Comparison of ENCODE assay signal across 8 cellular contexts in genomic region chr7:154928136-154929005, GRCh38.
A peak's percentile ranks its signal among the peaks of the same experiment; 100 is the strongest.
DNase-seq lines count a peak whose midpoint lies in the region; ATAC-seq and TF ChIP-seq lines count a peak whose summit lies in the region.

No MANE protein-coding gene starts in this region.

- peak overlapping the region; percentile 94 for H3K27ac Mint-ChIP-seq in mesothelial cell of epicardium

- peaks cover 3 to 18% (median 17%) of the 10 kb centered on the region in 5 donors for H3K4me1 ChIP-seq in subcutaneous abdominal adipose tissue (ENCODE audit: control insufficient read depth in 5 of 5, insufficient read depth in 5 of 5, low read length in 5 of 5)

- peak overlapping the region in 54 of 59 donors; percentile 7 to 91 (median 67) for H3K27ac ChIP-seq in dorsolateral prefrontal cortex
- peak overlapping the region; percentile 98 for H3K27ac ChIP-seq in subcutaneous abdominal adipose tissue (ENCODE audit: low read depth, low read length)

- peak overlapping the region; percentile 85 to 98 (median 88) for H3K9ac ChIP-seq in subcutaneous abdominal adipose tissue (ENCODE audit: low read length in 5 of 5)

- peaks cover 0 to 4% (median 0%) of the 10 kb centered on the region in 5 donors for H3K36me3 ChIP-seq in subcutaneous abdominal adipose tissue (ENCODE audit: control insufficient read depth in 5 of 5, insufficient read depth in 5 of 5, low read length in 5 of 5)

- H3K36me3 Mint-ChIP-seq in mesothelial cell of epicardium = peaks cover 3% of the 10 kb centered on the region

- intact Hi-C loops in dorsolateral prefrontal cortex (cut with DNase I) = loop anchor here (2.0 to 10.0 kb wide), 5 partner anchors 79 to 806 kb away; no protein-coding TSS in a partner anchor

- peaks cover 2% of the 10 kb centered on the region for H3K9me3 Mint-ChIP-seq in mesothelial cell of epicardium

- ATAC-seq in GM18517 (IDR thresholded peaks at IDR 0.05; ENCODE audit: unreplicated experiment) (peak; percentile 92), HG02970 (IDR thresholded peaks at IDR 0.05; ENCODE audit: low FRiP score, unreplicated experiment) (peak; percentile 91)

- peaks cover 16% of the 10 kb centered on the region for H3K27me3 Mint-ChIP-seq in mesothelial cell of epicardium (ENCODE audit: low read depth)

- H3K4me1 Mint-ChIP-seq in mesothelial cell of epicardium = peaks cover 12% of the 10 kb centered on the region

- H3K4me3 Mint-ChIP-seq in mesothelial cell of epicardium = peak overlapping the region; percentile 78

- H3K4me3 ChIP-seq in AG09309 (ENCODE audit: control insufficient read depth, low read depth, low read length) (peak overlapping the region; percentile 53), WI38 (ENCODE audit: low read depth, low read length) (peak overlapping the region; percentile 77), dorsolateral prefrontal cortex (peak overlapping the region; percentile 20 to 71 (median 58)), subcutaneous abdominal adipose tissue (ENCODE audit: low read depth in 1 of 5, low read length in 5 of 5) (peak overlapping the region; percentile 76 to 90 (median 78))

- peak; percentile 89 for DNase-seq in AG09309 (ENCODE audit: low read depth)
- DNase-seq in NCI-H2029 (lab: John Stamatoyannopoulos, UW) = peak; percentile 75
- DNase-seq in dorsolateral prefrontal cortex = no peak
- no peak for DNase-seq in mesothelial cell of epicardium (ENCODE audit: low spot score in 2 of 2, unreplicated experiment in 2 of 2)

- TF ChIP-seq CTCF in AG09309 (IDR thresholded peaks at IDR 0.05; ENCODE audit: control insufficient read depth, insufficient read depth, low read depth, low read length, missing control alignments) (no peak), WI38 (IDR thresholded peaks at IDR 0.05; ENCODE audit: low read depth, low read length) (no peak), dorsolateral prefrontal cortex (IDR thresholded peaks at IDR 0.05 in 54 of 56, conservative IDR thresholded peaks at IDR 0.05 in 2 of 56; ENCODE audit: low read depth in 1 of 56, partially characterized antibody in 56 of 56) (no peak), mesothelial cell of epicardium (IDR thresholded peaks at IDR 0.05; ENCODE audit: unreplicated experiment) (no peak)

- no peaks in the 10 kb centered on the region for H3K27me3 ChIP-seq in dorsolateral prefrontal cortex
- no peaks in the 10 kb centered on the region for H3K27me3 ChIP-seq in subcutaneous abdominal adipose tissue (ENCODE audit: control insufficient read depth in 5 of 5, insufficient read depth in 4 of 5, low read length in 5 of 5)

- no peaks in the 10 kb centered on the region for H3K9me3 ChIP-seq in subcutaneous abdominal adipose tissue (ENCODE audit: control insufficient read depth in 5 of 5, low read length in 5 of 5)

Comparison
In these comparisons a context has a peak if more than half of its experiments do, and no peak if none do; other contexts are left out.
1. DNase-seq: peak in AG09309 (single experiment) and NCI-H2029 (single experiment); none in dorsolateral prefrontal cortex (0 of 10) and mesothelial cell of epicardium (0 of 2).
2. Peak in every context shown above with its lines, with median percentiles within 50 percentile points of each other: H3K4me3 ChIP-seq.